Comparison of ENCODE assay signal across 1 cellular context in the genomic region with DNA sequence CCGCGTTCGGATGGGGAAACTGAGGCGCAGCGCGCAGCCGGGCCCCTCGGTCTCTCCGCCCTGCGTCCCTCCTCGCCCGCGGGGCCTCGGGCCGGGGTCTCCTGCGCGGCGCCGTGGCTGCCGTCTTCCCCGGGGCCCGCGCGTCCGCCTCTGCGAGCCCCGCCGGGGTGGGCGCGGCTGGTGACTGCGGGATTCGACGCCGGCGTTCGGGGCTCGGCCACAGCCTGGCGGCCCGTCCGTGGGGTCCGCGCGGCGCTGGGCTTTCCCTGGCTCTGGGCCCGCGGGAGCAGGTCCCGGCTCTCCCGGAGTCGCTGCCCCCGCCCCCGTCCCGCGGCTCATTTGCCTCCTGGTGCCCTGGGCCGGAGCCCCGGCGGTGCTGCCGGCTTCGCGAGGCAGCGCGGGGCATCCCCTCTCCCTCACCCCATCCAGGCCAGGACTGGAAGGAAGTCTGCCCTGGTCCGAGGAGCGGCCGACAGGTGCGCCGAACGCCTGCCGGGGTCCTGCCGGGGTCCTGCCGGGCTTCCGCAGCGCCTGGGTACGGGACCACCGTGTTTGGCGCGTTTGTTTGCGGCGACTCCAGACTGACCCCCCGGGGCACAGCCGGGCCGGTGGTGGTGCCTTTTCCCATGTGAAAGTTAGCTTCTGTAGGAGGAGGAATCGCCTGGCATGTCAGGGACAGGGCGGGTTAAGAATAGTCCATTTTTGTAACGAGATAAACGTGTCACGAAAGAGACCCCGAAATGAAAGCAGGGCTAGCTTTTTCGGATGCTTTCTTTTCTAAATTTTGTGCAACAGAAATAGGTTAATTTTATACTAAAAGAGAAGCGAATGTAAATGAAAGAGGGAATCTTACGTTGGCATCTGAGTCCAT.
TF ChIP-seq lines count a peak whose summit lies in the region.

No MANE protein-coding gene starts in this region.

TF ChIP-seq in K562, 482 proteins besides CTCF, POLR2A, EP300 and RAD21 (continued from another document):
- TF ChIP-seq GMEB1 (CRISPR knock-in tag; IDR thresholded peaks at IDR 0.05) = no peak
- no peak for TF ChIP-seq CTCFL (IDR thresholded peaks at IDR 0.05; ENCODE audit: borderline replicate concordance, insufficient read depth, low read depth, low read length, poor library complexity, severe bottlenecking)
- TF ChIP-seq CHD4 (IDR thresholded peaks at IDR 0.05; ENCODE audit: insufficient read depth, insufficient replicate concordance, low read depth, low read length, poor library complexity, severe bottlenecking) = no peak
- TF ChIP-seq MBD1 (CRISPR knock-in tag; IDR thresholded peaks at IDR 0.05) = no peak
- TF ChIP-seq ZNF41 (CRISPR knock-in tag; conservative IDR thresholded peaks at IDR 0.05) = no peak
- TF ChIP-seq ELF2 (CRISPR knock-in tag; IDR thresholded peaks at IDR 0.05) = no peak
- 0 out of 2 replicates have a peak, but pooled peaks have one; percentile 29 for TF ChIP-seq ZNF589 (CRISPR knock-in tag; IDR thresholded peaks at IDR 0.05; ENCODE audit: low read depth)
- no peak for TF ChIP-seq NCOA4 (IDR thresholded peaks at IDR 0.05; ENCODE audit: partially characterized antibody)
- TF ChIP-seq ZNF212 (CRISPR knock-in tag; IDR thresholded peaks at IDR 0.05) = no peak
- TF ChIP-seq KDM5B (IDR thresholded peaks at IDR 0.05; ENCODE audit: insufficient replicate concordance, low read depth, low read length) = peak; percentile 8
- TF ChIP-seq SUPT5H (IDR thresholded peaks at IDR 0.05) = no peak
- peak; percentile 7; the same call in 1 of the 2 replicates for TF ChIP-seq POLR2G (IDR thresholded peaks at IDR 0.05; ENCODE audit: low read depth, low read length)
- no peak for TF ChIP-seq MNT (conservative IDR thresholded peaks at IDR 0.05)
- no peak for TF ChIP-seq FOXA1 (IDR thresholded peaks at IDR 0.05; ENCODE audit: borderline replicate concordance)
- TF ChIP-seq MAZ (CRISPR knock-in tag; conservative IDR thresholded peaks at IDR 0.05 in 1 of 2, IDR thresholded peaks at IDR 0.05 in 1 of 2) = peak in 1 of 2 experiments; percentile 18; a peak in 1 of 4 replicates
- no peak for TF ChIP-seq HNRNPL (IDR thresholded peaks at IDR 0.05; ENCODE audit: low read depth, low read length)
- TF ChIP-seq NFYB (IDR thresholded peaks at IDR 0.05; ENCODE audit: extremely low read depth, insufficient read length) = no peak
- no peak for TF ChIP-seq SAFB (IDR thresholded peaks at IDR 0.05; ENCODE audit: borderline replicate concordance, low read depth, low read length)
- TF ChIP-seq HCFC1 (IDR thresholded peaks at IDR 0.05; ENCODE audit: low read depth, low read length) = no peak
- no peak for TF ChIP-seq IRF9 (tag; IDR thresholded peaks at IDR 0.05)
- TF ChIP-seq MECOM (CRISPR knock-in tag; IDR thresholded peaks at IDR 0.05) = no peak
- TF ChIP-seq NBN (IDR thresholded peaks at IDR 0.05; ENCODE audit: low read depth) = no peak
- TF ChIP-seq ELK3 (CRISPR knock-in tag; IDR thresholded peaks at IDR 0.05) = no peak
